7 cellular contexts compared by ENCODE assay signal in genomic region chr1:15018767-15019166, GRCh38.
"Had no signal": no experiment of that assay in that cellular context is flagged by ENCODE, and none has a peak within 500 bp of the region (broad histone marks: within the 10 kb centered on the region; RNA-seq: fewer than 3 reads in every experiment).

No MANE protein-coding gene starts in this region.

- H3K27ac ChIP-seq: GM23248 had no signal

- FAIRE-seq: H54, HTR-8/SVneo had no signal

- H3K4me3 ChIP-seq: GM23248 had no signal

- H2AFZ ChIP-seq: GM23248 had no signal

- ATAC-seq: HCT116 had no signal

- H3K9ac ChIP-seq: GM23248 had no signal

- DNase-seq: GM23248, GOT3, H9, KG1 had no signal
